ENCODE assay signal across 10 cellular contexts in the genomic region with DNA sequence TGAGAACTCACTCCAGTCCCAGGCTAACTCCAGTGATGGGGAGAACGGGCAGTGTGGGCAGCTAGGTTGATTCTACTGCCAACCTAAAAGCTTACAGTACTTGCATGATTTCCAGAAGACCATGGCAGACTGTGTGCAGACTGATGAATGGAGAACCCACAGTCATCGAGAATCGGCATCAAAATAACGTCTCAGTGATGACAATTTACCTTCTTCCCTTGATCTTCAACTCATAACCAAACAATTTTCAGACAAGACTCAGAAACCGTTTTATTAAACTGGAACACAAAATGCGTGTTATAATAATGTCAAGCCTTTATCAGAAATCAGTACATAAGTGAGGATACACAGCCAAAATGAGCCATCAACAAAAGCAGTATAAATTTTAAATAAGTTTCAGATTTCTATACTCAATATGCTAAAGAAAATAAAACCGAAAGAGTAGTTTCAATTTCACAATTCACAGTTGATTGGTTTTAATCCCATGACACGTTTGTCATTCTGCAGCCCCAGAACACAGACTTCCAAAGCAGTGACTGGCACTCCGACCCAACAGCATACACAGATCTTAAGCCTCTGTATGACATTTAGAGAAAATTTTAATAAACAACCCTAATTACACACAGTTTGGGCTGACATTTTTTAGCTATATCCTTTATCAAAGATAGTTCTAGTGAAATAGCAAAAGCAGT. TPM values are rescaled to one million over a fixed set of nuclear protein-coding genes. Genes with fewer than 3 reads are reported as not detected.
DNase-seq lines count a peak whose midpoint lies in the region; ATAC-seq and TF ChIP-seq lines count a peak whose summit lies in the region.
"Had no signal": no experiment of that assay in that cellular context is flagged by ENCODE, and none has a peak within 500 bp of the region (broad histone marks: within the 10 kb centered on the region; RNA-seq: fewer than 3 reads in every experiment).

No MANE protein-coding gene starts in this region.

- TF ChIP-seq CTCF in GM12865 (IDR thresholded peaks at IDR 0.05; ENCODE audit: insufficient read depth, low read depth, low read length, missing control alignments): no peak
- no peak for TF ChIP-seq CTCF in coronary artery (IDR thresholded peaks at IDR 0.05)

- ATAC-seq in GM19452 (IDR thresholded peaks at IDR 0.05; ENCODE audit: unreplicated experiment) (peak; percentile 56), HG03095 (IDR thresholded peaks at IDR 0.05; ENCODE audit: unreplicated experiment) (peak; percentile 64)
- ATAC-seq in activated CD8-positive, alpha-beta T cell treated with anti-CD3 and anti-CD28 coated beads, Interleukin-2, amount 10 ng/mL, durations not matched to agents 7 days and 5 days: no peak

- no peak overlapping the region for H3K27ac Mint-ChIP-seq in activated CD8-positive, alpha-beta T cell treated with anti-CD3 and anti-CD28 coated beads, Interleukin-2, amount 10 ng/mL, durations not matched to agents 7 days and 5 days

- H3K4me1 Mint-ChIP-seq in activated CD8-positive, alpha-beta T cell treated with anti-CD3 and anti-CD28 coated beads, Interleukin-2, amount 10 ng/mL, durations not matched to agents 7 days and 5 days (ENCODE audit: low read depth): peaks cover 45% of the 10 kb centered on the region

- no peak overlapping the region for H3K27ac ChIP-seq in coronary artery
- H3K27ac ChIP-seq: thyroid gland had no signal

- H3K36me3 Mint-ChIP-seq in activated CD8-positive, alpha-beta T cell treated with anti-CD3 and anti-CD28 coated beads, Interleukin-2, amount 10 ng/mL, durations not matched to agents 7 days and 5 days (ENCODE audit: low read depth): peaks cover 9% of the 10 kb centered on the region

- H3K4me3 Mint-ChIP-seq in activated CD8-positive, alpha-beta T cell treated with anti-CD3 and anti-CD28 coated beads, Interleukin-2, amount 10 ng/mL, durations not matched to agents 7 days and 5 days: peak overlapping the region; percentile 14

- H3K4me3 ChIP-seq in GM12865 (ENCODE audit: low read depth, low read length): peak overlapping the region; percentile 48
- no peak overlapping the region for H3K4me3 ChIP-seq in coronary artery
- H3K4me3 ChIP-seq: thyroid gland had no signal

- no peaks in the 10 kb centered on the region for H3K9me3 Mint-ChIP-seq in activated CD8-positive, alpha-beta T cell treated with anti-CD3 and anti-CD28 coated beads, Interleukin-2, amount 10 ng/mL, durations not matched to agents 7 days and 5 days (ENCODE audit: insufficient read depth)

- H3K27me3 Mint-ChIP-seq in activated CD8-positive, alpha-beta T cell treated with anti-CD3 and anti-CD28 coated beads, Interleukin-2, amount 10 ng/mL, durations not matched to agents 7 days and 5 days (ENCODE audit: low read depth): peaks cover 3% of the 10 kb centered on the region

- DNase-seq in GM12865 (ENCODE audit: low read depth) (peak; percentile 69), Ammon's horn (ENCODE audit: low spot score) (no peak), coronary artery (ENCODE audit: low spot score) (no peak), SIG-M5 (lab: John Stamatoyannopoulos, UW) (no peak)
- no peak for DNase-seq in activated CD8-positive, alpha-beta T cell treated with anti-CD3 and anti-CD28 coated beads, Interleukin-2, amount 10 ng/mL, durations not matched to agents 7 days and 5 days
- DNase-seq in effector CD4-positive, alpha-beta T cell: no peak
- DNase-seq: NCI-H1105, thyroid gland had no signal

- CTCF ChIA-PET in activated CD8-positive, alpha-beta T cell treated with anti-CD3 and anti-CD28 coated beads, Interleukin-2, amount 10 ng/mL, durations not matched to agents 7 days and 5 days (lab: Charles Lee): interaction anchor here (0.6 to 2.5 kb wide), 7 partner anchors 29 to 548 kb away, joined by 3 to 36 read pairs (median 5); partner anchors contain the start of gene ZMAT3

- POLR2A ChIA-PET in activated CD8-positive, alpha-beta T cell treated with anti-CD3 and anti-CD28 coated beads, Interleukin-2, amount 10 ng/mL, durations not matched to agents 7 days and 5 days (lab: Charles Lee): no interaction called here

RNA-seq across cellular contexts. Expression of gene ZMAT3, which starts 54.5 kb away (rescaled TPM):
- 10 to 100 TPM; 15.9 to 17.1 TPM for total RNA-seq in activated CD8-positive, alpha-beta T cell treated with anti-CD3 and anti-CD28 coated beads, Interleukin-2, amount 10 ng/mL, durations not matched to agents 7 days and 5 days
